In the genomic region with DNA sequence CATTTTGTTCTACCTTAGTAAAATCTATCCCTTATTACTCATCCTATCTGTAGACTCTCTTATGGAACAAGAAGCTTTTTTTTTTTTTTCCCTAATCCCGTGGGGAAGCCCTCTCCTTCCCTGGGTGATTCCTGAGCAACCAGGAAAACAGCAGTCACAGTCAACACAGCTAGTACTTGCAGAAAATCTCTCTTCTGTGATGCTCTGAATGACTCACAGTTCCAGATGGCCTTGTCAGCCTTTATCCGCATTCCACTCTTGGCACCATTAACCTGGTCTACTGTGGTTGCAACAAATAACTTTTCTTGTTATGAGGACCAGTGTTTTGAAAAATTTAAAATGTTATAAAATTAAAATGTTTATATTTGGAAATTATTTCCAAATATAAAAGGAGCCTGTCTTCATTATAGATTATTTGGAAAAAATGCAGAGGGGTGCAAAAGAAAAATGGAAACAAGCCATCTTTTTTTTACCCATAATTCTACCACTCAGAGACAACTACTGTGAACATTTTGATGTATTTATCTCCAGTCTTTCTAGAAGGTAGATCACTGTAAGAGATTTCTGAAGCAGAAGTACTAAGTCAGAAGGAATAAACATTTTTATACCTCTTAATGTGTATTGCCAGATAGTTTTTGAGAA, we compare ENCODE assay signal across 8 cellular contexts.
DNase-seq lines count a peak whose midpoint lies in the region; ATAC-seq and TF ChIP-seq lines count a peak whose summit lies in the region.
"Had no signal": no experiment of that assay in that cellular context is flagged by ENCODE, and none has a peak within 500 bp of the region (broad histone marks: within the 10 kb centered on the region; RNA-seq: fewer than 3 reads in every experiment).

No MANE protein-coding gene starts in this region.

- H4K8ac ChIP-seq in H9 (replicated peaks; ENCODE audit: insufficient read length, low read depth, low read length), result no peak overlapping the region

- no peak overlapping the region for H3K18ac ChIP-seq in H9 (ENCODE audit: insufficient read length, low read depth, low read length)

- no peaks in the 10 kb centered on the region for H3K23me2 ChIP-seq in H9 (ENCODE audit: insufficient read length, low read depth, low read length, poor library complexity, severe bottlenecking)

- H3K4ac ChIP-seq in H9 (ENCODE audit: low read depth, low read length), result no peak overlapping the region

- H3K79me2 ChIP-seq in H9 (ENCODE audit: insufficient read depth, low read length), result no peaks in the 10 kb centered on the region

- no peak overlapping the region for H3K27ac ChIP-seq in H9 (ENCODE audit: insufficient read length, low read depth, low read length)

- no peak overlapping the region for H3K9ac ChIP-seq in H9 (ENCODE audit: extremely low read depth, insufficient read length, low read length)

- no peaks in the 10 kb centered on the region for H3K4me1 Mint-ChIP-seq in H9

- no peak overlapping the region for H2AFZ ChIP-seq in H9 (ENCODE audit: low read length)

- ATAC-seq in HG02852 (IDR thresholded peaks at IDR 0.05; ENCODE audit: unreplicated experiment), result no peak

- no peak overlapping the region for H3K4me3 Mint-ChIP-seq in H9

- H3K14ac ChIP-seq in H9 (ENCODE audit: insufficient read depth, low read length), result no peak overlapping the region

- H3K4me1 ChIP-seq in H9 (ENCODE audit: insufficient read depth, low read length), result no peaks in the 10 kb centered on the region

- H4K5ac ChIP-seq in H9 (ENCODE audit: insufficient read length, low read depth, low read length), result no peak overlapping the region

- H2BK12ac ChIP-seq in H9 (ENCODE audit: insufficient read length, low read depth, low read length), result no peak overlapping the region

- H3K23ac ChIP-seq in H9 (ENCODE audit: insufficient read length, low read depth, low read length), result no peak overlapping the region

- no peaks in the 10 kb centered on the region for H3K36me3 Mint-ChIP-seq in H9 (ENCODE audit: insufficient read depth in 1 of 3, low read depth in 3 of 3)

- H4K20me1 ChIP-seq in H9 (ENCODE audit: control insufficient read depth, insufficient read depth, insufficient read length), result no peaks in the 10 kb centered on the region

- no peak for TF ChIP-seq CTCF in H9 (conservative IDR thresholded peaks at IDR 0.05)

- H3K27me3 ChIP-seq in H9 (ENCODE audit: insufficient read depth, low read length), result no peaks in the 10 kb centered on the region

- no peak overlapping the region for H4K91ac ChIP-seq in H9 (ENCODE audit: insufficient read length, low read depth, low read length)

- no peaks in the 10 kb centered on the region for H3K79me1 ChIP-seq in H9 (ENCODE audit: insufficient read depth, low read depth, low read length, poor library complexity, severe bottlenecking)

- no peak overlapping the region for H3K27ac Mint-ChIP-seq in H9

- DNase-seq in HPDE6-E6E7 (ENCODE audit: extremely low spot score), result peak; percentile 70
- DNase-seq in brain pericyte (ENCODE audit: low read depth, low spot score), result peak; percentile 47
- DNase-seq in iris pigment epithelial cell (ENCODE audit: low read depth), result peak; percentile 97
- DNase-seq in superior temporal gyrus (ENCODE audit: extremely low spot score), result peak; percentile 68
- no peak for DNase-seq in H9
- DNase-seq in DMS114 treated with DMSO at 0.1 percent for 48 hours (lab: John Stamatoyannopoulos, UW; ENCODE audit: unreplicated experiment), result no peak
- DNase-seq: NCI-H2081 treated with DMSO at 0.1 percent for 48 hours had no signal

- no peaks in the 10 kb centered on the region for H3K9me3 Mint-ChIP-seq in H9

- no peak overlapping the region for H3T11ph ChIP-seq in H9 (ENCODE audit: low read length)

- H2BK15ac ChIP-seq in H9 (ENCODE audit: low read depth, low read length), result no peak overlapping the region

- no peak overlapping the region for H2BK120ac ChIP-seq in H9 (ENCODE audit: low read depth, low read length, poor library complexity, severe bottlenecking)

- H3K56ac ChIP-seq in H9 (ENCODE audit: insufficient read length, low read depth, low read length), result no peak overlapping the region

- no peaks in the 10 kb centered on the region; the same call in none of the 2 replicates for H3K27me3 Mint-ChIP-seq in H9 (ENCODE audit: low read depth)

- WGBS in H9 (ENCODE audit: extremely low coverage, insufficient read length, low lambda C conversion rate), result no CpG with 5 or more reads among the region's 2 CpGs

- no peaks in the 10 kb centered on the region for H3K9me3 ChIP-seq in H9 (ENCODE audit: control insufficient read depth, low read depth, low read length)

- H2BK20ac ChIP-seq in H9 (ENCODE audit: low read depth, low read length, poor library complexity, severe bottlenecking), result no peak overlapping the region

- H3K4me2 ChIP-seq in H9 (ENCODE audit: insufficient read depth, insufficient read length, low read length), result no peak overlapping the region

- no peak overlapping the region for H2BK5ac ChIP-seq in H9 (ENCODE audit: insufficient read length, low read length)

- no peak overlapping the region for H2AK5ac ChIP-seq in H9 (ENCODE audit: insufficient read length, low read length)

Comparison
In these comparisons a context has a peak if more than half of its experiments do, and no peak if none do; other contexts are left out.
1. DNase-seq: peak in HPDE6-E6E7 (single experiment), brain pericyte (single experiment), iris pigment epithelial cell (single experiment) and superior temporal gyrus (single experiment); none in H9 (single experiment) and DMS114 treated with DMSO at 0.1 percent for 48 hours (single experiment).